4 cellular contexts compared by ENCODE assay signal in genomic region chr7:131823961-131824440, GRCh38.
A peak's percentile ranks its signal among the peaks of the same experiment; 100 is the strongest.
DNase-seq lines count a peak whose midpoint lies in the region.
"Not testable (repeated sequence)": the region's sequence is repeated elsewhere in the genome, so short reads cannot be mapped to it uniquely, and the experiment has no call there.

No MANE protein-coding gene starts in this region.

- H2BK15ac ChIP-seq in mesendoderm (replicated peaks; ENCODE audit: low read depth) = not testable (repeated sequence)

- H2BK120ac ChIP-seq in mesendoderm (ENCODE audit: low read depth, low read length) = not testable (repeated sequence)

- not testable (repeated sequence) for H2BK5ac ChIP-seq in mesendoderm (ENCODE audit: low read length)

- H3K9ac ChIP-seq in mesendoderm (ENCODE audit: low read length) = not testable (repeated sequence)

- H3K79me2 ChIP-seq in mesendoderm (ENCODE audit: control insufficient read depth, insufficient read depth, low read length) = not testable (repeated sequence)

- not testable (repeated sequence) for H3K4ac ChIP-seq in mesendoderm (ENCODE audit: low read depth, low read length)

- peaks cover 56% of the 10 kb centered on the region for H3K4me1 ChIP-seq in SJCRH30
- H3K4me1 ChIP-seq in mesendoderm (ENCODE audit: control insufficient read depth, low read depth, low read length) = peaks cover 14% of the 10 kb centered on the region

- not testable (repeated sequence) for H2AK5ac ChIP-seq in mesendoderm (ENCODE audit: low read length)

- H3K9me3 ChIP-seq in SJCRH30 (replicated peaks) = not testable (repeated sequence)

- H3K27ac ChIP-seq in SJCRH30 (peak overlapping the region; percentile 98), mesendoderm (ENCODE audit: low read depth, low read length) (peak overlapping the region; percentile 3)

- not testable (repeated sequence) for H3K36me3 ChIP-seq in SJCRH30; mesendoderm (ENCODE audit: control insufficient read depth, insufficient read depth, low read length)

- H3K23ac ChIP-seq in mesendoderm (ENCODE audit: low read length) = not testable (repeated sequence)

- WGBS in mesendoderm (ENCODE audit: extremely low coverage, insufficient coverage, low lambda C conversion rate) = no CpG with 5 or more reads among the region's 8 CpGs

- not testable (repeated sequence) for H3K4me3 ChIP-seq in SJCRH30; mesendoderm (ENCODE audit: low read length)

- not testable (repeated sequence) for H4K8ac ChIP-seq in mesendoderm (ENCODE audit: low read depth, low read length)

- not testable (repeated sequence) for H3K4me2 ChIP-seq in mesendoderm (ENCODE audit: low read length)

- not testable (repeated sequence) for H3K18ac ChIP-seq in mesendoderm (ENCODE audit: low read length)

- H3K79me1 ChIP-seq in mesendoderm (ENCODE audit: low read length) = not testable (repeated sequence)

- peak overlapping the region; percentile 25 for H3K56ac ChIP-seq in mesendoderm (ENCODE audit: low read length)

- DNase-seq in DMS79 (lab: John Stamatoyannopoulos, UW) = peak; percentile 79
- DNase-seq in DMS79 treated with DMSO at 0.1 percent for 48 hours (lab: John Stamatoyannopoulos, UW) = peak; percentile 65
- peak; percentile 99 for DNase-seq in SJCRH30
- not testable (repeated sequence) for DNase-seq in mesendoderm

- not testable (repeated sequence) for H4K5ac ChIP-seq in mesendoderm (ENCODE audit: low read length)

- not testable (repeated sequence) for H3K27me3 ChIP-seq in SJCRH30; mesendoderm (ENCODE audit: insufficient read depth, low read length, poor library complexity)
